Comparison of ENCODE assay signal across 20 cellular contexts in the genomic region with DNA sequence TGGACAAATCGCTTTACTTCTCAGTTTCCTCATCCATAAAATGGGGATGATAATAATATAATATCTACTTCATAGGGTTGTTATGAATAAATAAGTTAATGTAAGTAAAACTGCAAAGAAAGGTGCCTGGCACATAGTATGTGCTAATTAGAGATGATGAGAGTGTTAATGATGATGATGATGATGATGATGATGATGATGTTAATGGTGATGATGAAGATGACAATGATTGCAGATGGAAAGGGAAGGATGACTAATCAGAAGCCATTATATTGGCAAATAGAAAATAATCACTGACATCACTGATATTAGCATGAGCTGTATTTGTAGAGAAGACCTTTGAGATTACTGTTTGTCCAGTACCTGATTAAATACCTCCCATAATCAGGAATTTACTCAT. TPM values are rescaled to one million over a fixed set of nuclear protein-coding genes. Genes with fewer than 3 reads are reported as not detected.
DNase-seq lines count a peak whose midpoint lies in the region; ATAC-seq, FAIRE-seq and TF ChIP-seq lines count a peak whose summit lies in the region.
"Had no signal": no experiment of that assay in that cellular context is flagged by ENCODE, and none has a peak within 500 bp of the region (broad histone marks: within the 10 kb centered on the region; RNA-seq: fewer than 3 reads in every experiment).

No MANE protein-coding gene starts in this region.

- 87% methylated on average over 1 of the region's 1 CpG for WGBS in A549 (ENCODE audit: missing lambda C conversion rate)

- no peak for FAIRE-seq in A549 (lab: Jason Lieb, UNC)
- FAIRE-seq: A204.1, D721Med, G401.6, GM12891, GM19239 had no signal

- no peaks in the 10 kb centered on the region for H3K4me1 ChIP-seq in A549
- H3K4me1 ChIP-seq in HEK293 (ENCODE audit: control insufficient read depth, insufficient read depth, low read length), result no peaks in the 10 kb centered on the region

- CTCF ChIA-PET in A549 (lab: Yijun Ruan, JAX), result interaction anchor here (2.2 to 16.6 kb wide), 3 partner anchors 11 to 411 kb away, joined by 5 to 621 read pairs (median 13); no protein-coding TSS in a partner anchor
- CTCF ChIA-PET in HEK293 (lab: Yijun Ruan, JAX), result interaction anchor here (1.1 to 8.9 kb wide), 3 partner anchors 62 to 408 kb away, joined by 3 to 156 read pairs (median 150); no protein-coding TSS in a partner anchor

- TF ChIP-seq RAD21 in A549 (conservative IDR thresholded peaks at IDR 0.05 in 1 of 2, IDR thresholded peaks at IDR 0.05 in 1 of 2), result no peak

- H3K9me3 ChIP-seq in A549 (no peaks in the 10 kb centered on the region), HEK293 (ENCODE audit: control insufficient read depth, insufficient read depth, low read depth, low read length) (no peaks in the 10 kb centered on the region)
- H3K9me3 ChIP-seq: BLaER1 treated with 17β-estradiol and CSF1 and Interleukin-3, amounts not matched to agents 10 nM and 100 nM; Caco-2 had no signal

- H3K4me2 ChIP-seq in A549, result no peak overlapping the region

- TF ChIP-seq EP300 in A549 (IDR thresholded peaks at IDR 0.05), result no peak

- ATAC-seq in A549 (no peak), GM21423 (IDR thresholded peaks at IDR 0.05; ENCODE audit: unreplicated experiment) (no peak)
- ATAC-seq: CD8-positive, alpha-beta T cell had no signal

- TF ChIP-seq CTCF in A549 (IDR thresholded peaks at IDR 0.05) (no peak), HEK293 (tag by site-specific recombination; IDR thresholded peaks at IDR 0.05) (no peak)

- DNase-seq in A549 (ENCODE audit: low read depth in 1 of 2, low spot score in 1 of 2) (no peak), substantia nigra (lab: John Stamatoyannopoulos, UW) (no peak)
- DNase-seq: 8988T; AML-193; Caco-2; Calu3; CD4-positive, alpha-beta T cell; CD8-positive, alpha-beta T cell; DMS79 treated with DMSO at 0.1 percent for 48 hours; GF-D8 had no signal

- H3K36me3 ChIP-seq in HEK293 (ENCODE audit: control insufficient read depth in 2 of 2, insufficient read depth in 1 of 2, low read length in 2 of 2), result no peaks in the 10 kb centered on the region; a peak in 1 of 3 replicates

- H3K4me3 ChIP-seq in A549, result no peak overlapping the region
- H3K4me3 ChIP-seq in HEK293 (ENCODE audit: low read depth, low read length), result no peak overlapping the region
- H3K4me3 ChIP-seq: BLaER1 treated with 17β-estradiol and CSF1 and Interleukin-3, amounts not matched to agents 10 nM and 100 nM had no signal

- TF ChIP-seq POLR2A in A549 (IDR thresholded peaks at IDR 0.05; ENCODE audit: low read length), result no peak

- POLR2A ChIA-PET in A549 (lab: Yijun Ruan, JAX), result no interaction called here
- POLR2A ChIA-PET in HEK293 (lab: Yijun Ruan, JAX), result interaction anchor here (1.9 kb wide), 1 partner anchor 21 kb away, joined by 6 read pairs; a partner anchor contains a TSS

- no peak overlapping the region for H3K27ac ChIP-seq in A549
- no peak overlapping the region for H3K27ac ChIP-seq in HEK293 (ENCODE audit: extremely low read depth, low read depth, low read length)
- H3K27ac ChIP-seq in substantia nigra (ENCODE audit: low read depth, low read length, poor library complexity, severe bottlenecking), result no peak overlapping the region
- H3K27ac ChIP-seq: BLaER1 treated with 17β-estradiol and CSF1 and Interleukin-3, amounts not matched to agents 10 nM and 100 nM; C4-2B had no signal

TF ChIP-seq in A549, 52 proteins besides CTCF, POLR2A, EP300 and RAD21:
- TF ChIP-seq, protein P1, sequence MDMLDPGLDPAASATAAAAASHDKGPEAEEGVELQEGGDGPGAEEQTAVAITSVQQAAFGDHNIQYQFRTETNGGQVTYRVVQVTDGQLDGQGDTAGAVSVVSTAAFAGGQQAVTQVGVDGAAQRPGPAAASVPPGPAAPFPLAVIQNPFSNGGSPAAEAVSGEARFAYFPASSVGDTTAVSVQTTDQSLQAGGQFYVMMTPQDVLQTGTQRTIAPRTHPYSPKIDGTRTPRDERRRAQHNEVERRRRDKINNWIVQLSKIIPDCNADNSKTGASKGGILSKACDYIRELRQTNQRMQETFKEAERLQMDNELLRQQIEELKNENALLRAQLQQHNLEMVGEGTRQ (IDR thresholded peaks at IDR 0.05), result no peak
- no peak for TF ChIP-seq FOSL2 (IDR thresholded peaks at IDR 0.05)
- peak; percentile 15; the same call in 1 of the 2 replicates for TF ChIP-seq FOSL2 (CRISPR knock-in tag; IDR thresholded peaks at IDR 0.05)

TF ChIP-seq in HEK293, 187 proteins besides CTCF, POLR2A, EP300 and RAD21 (continues in another document):
- TF ChIP-seq HOXA7 (CRISPR knock-in tag; IDR thresholded peaks at IDR 0.05; ENCODE audit: borderline replicate concordance) (no peak), YY2 (tag by site-specific recombination; IDR thresholded peaks at IDR 0.05) (no peak), ZNF626 (tag by site-specific recombination; IDR thresholded peaks at IDR 0.05) (no peak), ZNF19 (tag by site-specific recombination; IDR thresholded peaks at IDR 0.05; ENCODE audit: low read depth) (no peak), ZFP41 (tag by site-specific recombination; IDR thresholded peaks at IDR 0.05; ENCODE audit: borderline replicate concordance) (no peak)
- TF ChIP-seq, protein P2, sequence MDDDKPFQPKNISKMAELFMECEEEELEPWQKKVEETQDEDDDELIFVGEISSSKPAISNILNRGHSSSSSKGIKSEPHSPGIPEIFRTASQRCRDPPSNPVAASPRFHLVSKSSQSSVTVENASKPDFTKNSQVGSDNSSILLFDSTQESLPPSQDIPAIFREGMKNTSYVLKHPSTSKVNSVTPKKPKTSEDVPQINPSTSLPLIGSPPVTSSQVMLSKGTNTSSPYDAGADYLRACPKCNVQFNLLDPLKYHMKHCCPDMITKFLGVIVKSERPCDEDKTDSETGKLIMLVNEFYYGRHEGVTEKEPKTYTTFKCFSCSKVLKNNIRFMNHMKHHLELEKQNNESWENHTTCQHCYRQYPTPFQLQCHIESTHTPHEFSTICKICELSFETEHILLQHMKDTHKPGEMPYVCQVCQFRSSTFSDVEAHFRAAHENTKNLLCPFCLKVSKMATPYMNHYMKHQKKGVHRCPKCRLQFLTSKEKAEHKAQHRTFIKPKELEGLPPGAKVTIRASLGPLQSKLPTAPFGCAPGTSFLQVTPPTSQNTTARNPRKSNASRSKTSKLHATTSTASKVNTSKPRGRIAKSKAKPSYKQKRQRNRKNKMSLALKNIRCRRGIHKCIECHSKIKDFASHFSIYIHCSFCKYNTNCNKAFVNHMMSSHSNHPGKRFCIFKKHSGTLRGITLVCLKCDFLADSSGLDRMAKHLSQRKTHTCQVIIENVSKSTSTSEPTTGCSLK (tag by site-specific recombination; IDR thresholded peaks at IDR 0.05), result no peak
- TF ChIP-seq, protein P3, sequence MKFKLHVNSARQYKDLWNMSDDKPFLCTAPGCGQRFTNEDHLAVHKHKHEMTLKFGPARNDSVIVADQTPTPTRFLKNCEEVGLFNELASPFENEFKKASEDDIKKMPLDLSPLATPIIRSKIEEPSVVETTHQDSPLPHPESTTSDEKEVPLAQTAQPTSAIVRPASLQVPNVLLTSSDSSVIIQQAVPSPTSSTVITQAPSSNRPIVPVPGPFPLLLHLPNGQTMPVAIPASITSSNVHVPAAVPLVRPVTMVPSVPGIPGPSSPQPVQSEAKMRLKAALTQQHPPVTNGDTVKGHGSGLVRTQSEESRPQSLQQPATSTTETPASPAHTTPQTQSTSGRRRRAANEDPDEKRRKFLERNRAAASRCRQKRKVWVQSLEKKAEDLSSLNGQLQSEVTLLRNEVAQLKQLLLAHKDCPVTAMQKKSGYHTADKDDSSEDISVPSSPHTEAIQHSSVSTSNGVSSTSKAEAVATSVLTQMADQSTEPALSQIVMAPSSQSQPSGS (tag by site-specific recombination; IDR thresholded peaks at IDR 0.05; ENCODE audit: low read depth), result 0 out of 2 replicates have a peak, but pooled peaks have one; percentile 23

RNA-seq across cellular contexts. Expression of a gene that starts 20.6 kb away (rescaled TPM):
- 37.2 and 41.4 TPM in 2 replicates for polyA plus RNA-seq in A549 (2011; rRNA removed)
- polyA plus RNA-seq in A549 (2012; cell fraction: cytosol; rRNA removed), result 22.6 and 24.8 TPM in 2 replicates
- polyA plus RNA-seq in A549 (2012; cell fraction: nucleus; rRNA removed), result 9.1 and 12.2 TPM in 2 replicates
- 34.7 to 41.9 TPM (median 37.3 TPM) in 3 replicates for polyA plus RNA-seq in A549 (2017; fragmentation: RNase III; extraction: RNeasy Plus Mini Kit Qiagen cat#74134 plus additional on column Dnase treatment)
- 23.9 and 25.7 TPM in 2 replicates for polyA minus RNA-seq in A549 (2011; rRNA and poly(A)+ RNA removed)

RNA-seq across cellular contexts. Expression of a gene that starts 20.8 kb away (rescaled TPM):
- polyA plus RNA-seq in A549 (2011; rRNA removed) (56.2 and 88.5 TPM in 2 replicates), A549 (2017; fragmentation: RNase III; extraction: RNeasy Plus Mini Kit Qiagen cat#74134 plus additional on column Dnase treatment) (67.3 to 77.8 TPM (median 70.2 TPM) in 3 replicates)
- 23.3 and 24.9 TPM in 2 replicates for polyA plus RNA-seq in A549 (2012; cell fraction: cytosol; rRNA removed)
- 7.8 and 11.6 TPM in 2 replicates for polyA plus RNA-seq in A549 (2012; cell fraction: nucleus; rRNA removed)
- 14.3 and 16.5 TPM in 2 replicates for polyA minus RNA-seq in A549 (2011; rRNA and poly(A)+ RNA removed)

RNA-seq across cellular contexts. Expression of a gene that starts 34.6 kb away (rescaled TPM):
- polyA plus RNA-seq in A549 (2011; rRNA removed), result 21.5 and 36.5 TPM in 2 replicates
- 6.3 and 7.9 TPM in 2 replicates for polyA plus RNA-seq in A549 (2012; cell fraction: cytosol; rRNA removed)
- 3.2 and 4.5 TPM in 2 replicates for polyA plus RNA-seq in A549 (2012; cell fraction: nucleus; rRNA removed)
- polyA plus RNA-seq in A549 (2017; fragmentation: RNase III; extraction: RNeasy Plus Mini Kit Qiagen cat#74134 plus additional on column Dnase treatment), result 30.9 to 32.3 TPM (median 31.1 TPM) in 3 replicates
- 12.8 and 15.5 TPM in 2 replicates for polyA minus RNA-seq in A549 (2011; rRNA and poly(A)+ RNA removed)

RNA-seq across cellular contexts. Expression of a gene that starts 55.8 kb away (rescaled TPM):
- polyA plus RNA-seq in A549 (2011; rRNA removed), result 0.25 and 0.59 TPM in 2 replicates
- polyA plus RNA-seq in A549 (2012; cell fraction: cytosol; rRNA removed), result 0.08 and 0.26 TPM in 2 replicates
- polyA plus RNA-seq in A549 (2012; cell fraction: nucleus; rRNA removed), result 0.06 and 0.12 TPM in 2 replicates
- 0.17 TPM in 3 replicates for polyA plus RNA-seq in A549 (2017; fragmentation: RNase III; extraction: RNeasy Plus Mini Kit Qiagen cat#74134 plus additional on column Dnase treatment)
- 0.50 and 0.63 TPM in 2 replicates for polyA minus RNA-seq in A549 (2011; rRNA and poly(A)+ RNA removed)
- polyA plus RNA-seq: BJ had no signal
